1 cellular context compared by ENCODE assay signal in genomic region chr14:93137864-93138263, GRCh38.
TF ChIP-seq lines count a peak whose summit lies in the region.

No MANE protein-coding gene starts in this region.

TF ChIP-seq in IMR-90, 13 proteins besides CTCF, POLR2A, EP300 and RAD21:
- TF ChIP-seq BHLHE40 (IDR thresholded peaks at IDR 0.05; ENCODE audit: low read depth, low read length) (no peak), RCOR1 (IDR thresholded peaks at IDR 0.05; ENCODE audit: insufficient replicate concordance, low read length) (no peak), MAFK (IDR thresholded peaks at IDR 0.05; ENCODE audit: low read depth, low read length) (no peak), CEBPB (IDR thresholded peaks at IDR 0.05; ENCODE audit: low read depth, low read length) (no peak), CHD1 (IDR thresholded peaks at IDR 0.05; ENCODE audit: low read depth, low read length) (no peak), USF2 (IDR thresholded peaks at IDR 0.05; ENCODE audit: low read depth, low read length) (no peak), SMC3 (IDR thresholded peaks at IDR 0.05; ENCODE audit: low read depth, low read length) (no peak), ELK1 (IDR thresholded peaks at IDR 0.05; ENCODE audit: borderline replicate concordance, low read depth, low read length) (no peak), NFE2L2 (IDR thresholded peaks at IDR 0.05; ENCODE audit: low read depth, low read length) (no peak)
